Comparison of ENCODE assay signal across 1 cellular context in the genomic region with DNA sequence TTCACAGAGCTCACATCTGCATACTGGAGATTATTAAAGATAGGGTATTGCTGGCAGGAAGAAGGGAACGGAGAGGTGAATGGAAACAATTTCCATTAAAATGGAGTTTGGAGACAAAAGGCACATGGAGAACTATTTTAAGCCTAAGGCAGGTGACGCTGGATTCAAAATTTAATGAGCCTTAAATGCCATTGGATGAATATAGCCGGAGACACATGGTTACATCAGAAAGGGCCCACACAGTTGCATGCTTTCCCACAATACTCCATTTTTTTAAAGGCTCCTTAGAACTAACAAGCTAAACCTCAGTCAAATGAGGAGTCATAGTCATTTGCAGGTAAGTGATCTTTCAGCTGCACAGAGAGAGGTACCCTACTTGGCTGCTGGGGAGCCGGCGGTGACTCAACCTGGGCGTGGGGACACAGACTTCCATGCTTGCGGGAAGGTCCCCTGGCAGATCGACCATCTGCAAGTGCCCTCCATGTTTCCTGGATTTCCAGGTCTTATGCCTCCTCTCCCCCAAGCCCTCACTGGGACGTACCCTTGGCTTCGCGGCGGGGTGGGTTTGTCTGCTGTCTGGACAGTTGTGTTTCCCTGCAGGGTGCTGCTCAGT.
TF ChIP-seq lines count a peak whose summit lies in the region.

No MANE protein-coding gene starts in this region.

TF ChIP-seq in H1, 55 proteins besides CTCF, POLR2A, EP300 and RAD21:
- no peak for TF ChIP-seq HDAC2 (IDR thresholded peaks at IDR 0.05; ENCODE audit: borderline replicate concordance in 1 of 2, low read depth in 2 of 2, low read length in 2 of 2)
- no peak for TF ChIP-seq TCF12 (IDR thresholded peaks at IDR 0.05; ENCODE audit: low read depth, low read length)
- no peak for TF ChIP-seq SIN3A (conservative IDR thresholded peaks at IDR 0.05 in 1 of 2, IDR thresholded peaks at IDR 0.05 in 1 of 2; ENCODE audit: low read depth in 1 of 2, low read length in 2 of 2)
- TF ChIP-seq SP1 (IDR thresholded peaks at IDR 0.05; ENCODE audit: low read depth, low read length), result no peak
- no peak for TF ChIP-seq RBBP5 (IDR thresholded peaks at IDR 0.05; ENCODE audit: borderline replicate concordance, low read depth, low read length)
- no peak for TF ChIP-seq YY1 (IDR thresholded peaks at IDR 0.05; ENCODE audit: low read depth, low read length)
- TF ChIP-seq, protein P1, sequence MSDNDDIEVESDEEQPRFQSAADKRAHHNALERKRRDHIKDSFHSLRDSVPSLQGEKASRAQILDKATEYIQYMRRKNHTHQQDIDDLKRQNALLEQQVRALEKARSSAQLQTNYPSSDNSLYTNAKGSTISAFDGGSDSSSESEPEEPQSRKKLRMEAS (IDR thresholded peaks at IDR 0.05), result no peak
- TF ChIP-seq CHD2 (IDR thresholded peaks at IDR 0.05; ENCODE audit: low read length), result no peak
- TF ChIP-seq PHF8 (conservative IDR thresholded peaks at IDR 0.05; ENCODE audit: low read depth, low read length), result no peak
- no peak for TF ChIP-seq CREB1 (IDR thresholded peaks at IDR 0.05)
- no peak for TF ChIP-seq SP2 (IDR thresholded peaks at IDR 0.05; ENCODE audit: low read length)
- TF ChIP-seq SP4 (IDR thresholded peaks at IDR 0.05; ENCODE audit: low read length), result no peak
- no peak for TF ChIP-seq POLR2AphosphoS5 (IDR thresholded peaks at IDR 0.05; ENCODE audit: low read depth, low read length)
- TF ChIP-seq MAFK (IDR thresholded peaks at IDR 0.05; ENCODE audit: low read depth, low read length), result no peak
- TF ChIP-seq KDM1A (IDR thresholded peaks at IDR 0.05; ENCODE audit: borderline replicate concordance, low read length), result no peak
- TF ChIP-seq, protein P2, sequence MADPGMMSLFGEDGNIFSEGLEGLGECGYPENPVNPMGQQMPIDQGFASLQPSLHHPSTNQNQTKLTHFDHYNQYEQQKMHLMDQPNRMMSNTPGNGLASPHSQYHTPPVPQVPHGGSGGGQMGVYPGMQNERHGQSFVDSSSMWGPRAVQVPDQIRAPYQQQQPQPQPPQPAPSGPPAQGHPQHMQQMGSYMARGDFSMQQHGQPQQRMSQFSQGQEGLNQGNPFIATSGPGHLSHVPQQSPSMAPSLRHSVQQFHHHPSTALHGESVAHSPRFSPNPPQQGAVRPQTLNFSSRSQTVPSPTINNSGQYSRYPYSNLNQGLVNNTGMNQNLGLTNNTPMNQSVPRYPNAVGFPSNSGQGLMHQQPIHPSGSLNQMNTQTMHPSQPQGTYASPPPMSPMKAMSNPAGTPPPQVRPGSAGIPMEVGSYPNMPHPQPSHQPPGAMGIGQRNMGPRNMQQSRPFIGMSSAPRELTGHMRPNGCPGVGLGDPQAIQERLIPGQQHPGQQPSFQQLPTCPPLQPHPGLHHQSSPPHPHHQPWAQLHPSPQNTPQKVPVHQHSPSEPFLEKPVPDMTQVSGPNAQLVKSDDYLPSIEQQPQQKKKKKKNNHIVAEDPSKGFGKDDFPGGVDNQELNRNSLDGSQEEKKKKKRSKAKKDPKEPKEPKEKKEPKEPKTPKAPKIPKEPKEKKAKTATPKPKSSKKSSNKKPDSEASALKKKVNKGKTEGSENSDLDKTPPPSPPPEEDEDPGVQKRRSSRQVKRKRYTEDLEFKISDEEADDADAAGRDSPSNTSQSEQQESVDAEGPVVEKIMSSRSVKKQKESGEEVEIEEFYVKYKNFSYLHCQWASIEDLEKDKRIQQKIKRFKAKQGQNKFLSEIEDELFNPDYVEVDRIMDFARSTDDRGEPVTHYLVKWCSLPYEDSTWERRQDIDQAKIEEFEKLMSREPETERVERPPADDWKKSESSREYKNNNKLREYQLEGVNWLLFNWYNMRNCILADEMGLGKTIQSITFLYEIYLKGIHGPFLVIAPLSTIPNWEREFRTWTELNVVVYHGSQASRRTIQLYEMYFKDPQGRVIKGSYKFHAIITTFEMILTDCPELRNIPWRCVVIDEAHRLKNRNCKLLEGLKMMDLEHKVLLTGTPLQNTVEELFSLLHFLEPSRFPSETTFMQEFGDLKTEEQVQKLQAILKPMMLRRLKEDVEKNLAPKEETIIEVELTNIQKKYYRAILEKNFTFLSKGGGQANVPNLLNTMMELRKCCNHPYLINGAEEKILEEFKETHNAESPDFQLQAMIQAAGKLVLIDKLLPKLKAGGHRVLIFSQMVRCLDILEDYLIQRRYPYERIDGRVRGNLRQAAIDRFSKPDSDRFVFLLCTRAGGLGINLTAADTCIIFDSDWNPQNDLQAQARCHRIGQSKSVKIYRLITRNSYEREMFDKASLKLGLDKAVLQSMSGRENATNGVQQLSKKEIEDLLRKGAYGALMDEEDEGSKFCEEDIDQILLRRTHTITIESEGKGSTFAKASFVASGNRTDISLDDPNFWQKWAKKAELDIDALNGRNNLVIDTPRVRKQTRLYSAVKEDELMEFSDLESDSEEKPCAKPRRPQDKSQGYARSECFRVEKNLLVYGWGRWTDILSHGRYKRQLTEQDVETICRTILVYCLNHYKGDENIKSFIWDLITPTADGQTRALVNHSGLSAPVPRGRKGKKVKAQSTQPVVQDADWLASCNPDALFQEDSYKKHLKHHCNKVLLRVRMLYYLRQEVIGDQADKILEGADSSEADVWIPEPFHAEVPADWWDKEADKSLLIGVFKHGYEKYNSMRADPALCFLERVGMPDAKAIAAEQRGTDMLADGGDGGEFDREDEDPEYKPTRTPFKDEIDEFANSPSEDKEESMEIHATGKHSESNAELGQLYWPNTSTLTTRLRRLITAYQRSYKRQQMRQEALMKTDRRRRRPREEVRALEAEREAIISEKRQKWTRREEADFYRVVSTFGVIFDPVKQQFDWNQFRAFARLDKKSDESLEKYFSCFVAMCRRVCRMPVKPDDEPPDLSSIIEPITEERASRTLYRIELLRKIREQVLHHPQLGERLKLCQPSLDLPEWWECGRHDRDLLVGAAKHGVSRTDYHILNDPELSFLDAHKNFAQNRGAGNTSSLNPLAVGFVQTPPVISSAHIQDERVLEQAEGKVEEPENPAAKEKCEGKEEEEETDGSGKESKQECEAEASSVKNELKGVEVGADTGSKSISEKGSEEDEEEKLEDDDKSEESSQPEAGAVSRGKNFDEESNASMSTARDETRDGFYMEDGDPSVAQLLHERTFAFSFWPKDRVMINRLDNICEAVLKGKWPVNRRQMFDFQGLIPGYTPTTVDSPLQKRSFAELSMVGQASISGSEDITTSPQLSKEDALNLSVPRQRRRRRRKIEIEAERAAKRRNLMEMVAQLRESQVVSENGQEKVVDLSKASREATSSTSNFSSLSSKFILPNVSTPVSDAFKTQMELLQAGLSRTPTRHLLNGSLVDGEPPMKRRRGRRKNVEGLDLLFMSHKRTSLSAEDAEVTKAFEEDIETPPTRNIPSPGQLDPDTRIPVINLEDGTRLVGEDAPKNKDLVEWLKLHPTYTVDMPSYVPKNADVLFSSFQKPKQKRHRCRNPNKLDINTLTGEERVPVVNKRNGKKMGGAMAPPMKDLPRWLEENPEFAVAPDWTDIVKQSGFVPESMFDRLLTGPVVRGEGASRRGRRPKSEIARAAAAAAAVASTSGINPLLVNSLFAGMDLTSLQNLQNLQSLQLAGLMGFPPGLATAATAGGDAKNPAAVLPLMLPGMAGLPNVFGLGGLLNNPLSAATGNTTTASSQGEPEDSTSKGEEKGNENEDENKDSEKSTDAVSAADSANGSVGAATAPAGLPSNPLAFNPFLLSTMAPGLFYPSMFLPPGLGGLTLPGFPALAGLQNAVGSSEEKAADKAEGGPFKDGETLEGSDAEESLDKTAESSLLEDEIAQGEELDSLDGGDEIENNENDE (IDR thresholded peaks at IDR 0.05; ENCODE audit: insufficient replicate concordance, low read length), result no peak
- no peak for TF ChIP-seq TEAD4 (IDR thresholded peaks at IDR 0.05; ENCODE audit: low read depth, low read length)
- no peak for TF ChIP-seq TAF1 (IDR thresholded peaks at IDR 0.05; ENCODE audit: low read depth, low read length)
- no peak for TF ChIP-seq TBP (IDR thresholded peaks at IDR 0.05; ENCODE audit: low read depth, low read length)
- no peak for TF ChIP-seq EZH2 (IDR thresholded peaks at IDR 0.05; ENCODE audit: low read depth, low read length, severe bottlenecking)
